In genomic region chr12:116955382-116956021, GRCh38 we compare ENCODE assay signal across 10 cellular contexts. TPM values are rescaled to one million over a fixed set of nuclear protein-coding genes. Genes with fewer than 3 reads are reported as not detected.
A peak's percentile ranks its signal among the peaks of the same experiment; 100 is the strongest.
DNase-seq lines count a peak whose midpoint lies in the region; ATAC-seq and TF ChIP-seq lines count a peak whose summit lies in the region.
"Had no signal": no experiment of that assay in that cellular context is flagged by ENCODE, and none has a peak within 500 bp of the region (broad histone marks: within the 10 kb centered on the region; RNA-seq: fewer than 3 reads in every experiment).

No MANE protein-coding gene starts in this region.

- no peak overlapping the region for H3K9ac ChIP-seq in DND-41 (ENCODE audit: low read depth, low read length)

- no peaks in the 10 kb centered on the region for H4K20me1 ChIP-seq in DND-41 (ENCODE audit: insufficient read depth, low read length)

- H3K27ac ChIP-seq in DND-41 (ENCODE audit: low read length), result no peak overlapping the region

- no peaks in the 10 kb centered on the region for H3K79me2 ChIP-seq in DND-41 (ENCODE audit: insufficient read depth, low read length)

- peaks cover 17% of the 10 kb centered on the region for H3K4me1 Mint-ChIP-seq in activated CD8-positive, alpha-beta T cell treated with anti-CD3 and anti-CD28 coated beads, Interleukin-2, amount 10 ng/mL, durations not matched to agents 7 days and 5 days (ENCODE audit: low read depth)

- H3K4me1 ChIP-seq in DND-41 (ENCODE audit: insufficient read depth, low read length), result no peaks in the 10 kb centered on the region

- H3K4me2 ChIP-seq in DND-41 (ENCODE audit: insufficient read depth, low read length), result no peak overlapping the region

- no peak for DNase-seq in DND-41
- peak; percentile 38 for DNase-seq in HuH-7.5 (ENCODE audit: low spot score)
- peak; percentile 31 for DNase-seq in activated CD8-positive, alpha-beta T cell treated with anti-CD3 and anti-CD28 coated beads, Interleukin-2, amount 10 ng/mL, durations not matched to agents 7 days and 5 days
- no peak for DNase-seq in left lobe of liver (ENCODE audit: low spot score)
- no peak for DNase-seq in ureter (ENCODE audit: low spot score)
- DNase-seq in stimulated activated CD8-positive, alpha-beta memory T cell treated with anti-CD3 and anti-CD28 coated beads, Interleukin-4, amount 100 ng/mL, for 48 hours, result no peak

- peaks cover 4% of the 10 kb centered on the region for H3K36me3 Mint-ChIP-seq in activated CD8-positive, alpha-beta T cell treated with anti-CD3 and anti-CD28 coated beads, Interleukin-2, amount 10 ng/mL, durations not matched to agents 7 days and 5 days (ENCODE audit: low read depth)

- no peaks in the 10 kb centered on the region for H3K36me3 ChIP-seq in DND-41 (ENCODE audit: insufficient read depth, low read length)

- TF ChIP-seq CTCF in DND-41 (IDR thresholded peaks at IDR 0.05; ENCODE audit: borderline replicate concordance, extremely low read depth, low read length, poor library complexity, severe bottlenecking), result peak; percentile 30

- H3K9me3 ChIP-seq in DND-41 (ENCODE audit: insufficient read depth, low read length, severe bottlenecking), result no peaks in the 10 kb centered on the region

- H3K27ac Mint-ChIP-seq in activated CD8-positive, alpha-beta T cell treated with anti-CD3 and anti-CD28 coated beads, Interleukin-2, amount 10 ng/mL, durations not matched to agents 7 days and 5 days, result no peak overlapping the region
- H3K27ac Mint-ChIP-seq: activated T-helper 17 cell treated with anti-CD3 and anti-CD28 coated beads, Interleukin-2, amount 50 U/mL, for 72 hours had no signal

- no peak overlapping the region for H3K4me3 ChIP-seq in DND-41 (ENCODE audit: low read depth in 1 of 2, low read length in 2 of 2)

- H3K4me3 Mint-ChIP-seq in activated CD8-positive, alpha-beta T cell treated with anti-CD3 and anti-CD28 coated beads, Interleukin-2, amount 10 ng/mL, durations not matched to agents 7 days and 5 days, result no peak overlapping the region
- H3K4me3 Mint-ChIP-seq: activated T-helper 17 cell treated with anti-CD3 and anti-CD28 coated beads, Interleukin-2, amount 50 U/mL, for 72 hours; IgD-negative memory B cell had no signal

- POLR2A ChIA-PET in activated CD8-positive, alpha-beta T cell treated with anti-CD3 and anti-CD28 coated beads, Interleukin-2, amount 10 ng/mL, durations not matched to agents 7 days and 5 days (lab: Charles Lee), result no interaction called here

- no peak for ATAC-seq in DND-41 (ENCODE audit: insufficient read depth, low read depth)
- ATAC-seq in activated CD8-positive, alpha-beta T cell treated with anti-CD3 and anti-CD28 coated beads, Interleukin-2, amount 10 ng/mL, durations not matched to agents 7 days and 5 days, result peak; percentile 41
- peak; percentile 39 for ATAC-seq in left lobe of liver
- ATAC-seq in GM18517 (IDR thresholded peaks at IDR 0.05; ENCODE audit: unreplicated experiment), result no peak
- ATAC-seq in GM21515 (IDR thresholded peaks at IDR 0.05; ENCODE audit: unreplicated experiment), result no peak
- ATAC-seq: activated T-helper 17 cell treated with anti-CD3 and anti-CD28 coated beads, Interleukin-2, amount 50 U/mL, for 72 hours had no signal

- H3K9me3 Mint-ChIP-seq in activated CD8-positive, alpha-beta T cell treated with anti-CD3 and anti-CD28 coated beads, Interleukin-2, amount 10 ng/mL, durations not matched to agents 7 days and 5 days (ENCODE audit: insufficient read depth), result no peaks in the 10 kb centered on the region
- H3K9me3 Mint-ChIP-seq: activated T-helper 17 cell treated with anti-CD3 and anti-CD28 coated beads, Interleukin-2, amount 50 U/mL, for 72 hours; IgD-negative memory B cell had no signal

- CTCF ChIA-PET in activated CD8-positive, alpha-beta T cell treated with anti-CD3 and anti-CD28 coated beads, Interleukin-2, amount 10 ng/mL, durations not matched to agents 7 days and 5 days (lab: Charles Lee), result interaction anchor here (1.0 to 1.4 kb wide), 3 partner anchors 14 to 232 kb away, joined by 3 to 4 read pairs (median 3); no protein-coding TSS in a partner anchor

- no peaks in the 10 kb centered on the region for H3K27me3 Mint-ChIP-seq in activated CD8-positive, alpha-beta T cell treated with anti-CD3 and anti-CD28 coated beads, Interleukin-2, amount 10 ng/mL, durations not matched to agents 7 days and 5 days (ENCODE audit: low read depth)
- H3K27me3 Mint-ChIP-seq: activated T-helper 17 cell treated with anti-CD3 and anti-CD28 coated beads, Interleukin-2, amount 50 U/mL, for 72 hours; IgD-negative memory B cell had no signal

- H3K27me3 ChIP-seq in DND-41 (ENCODE audit: insufficient read depth, low read length, poor library complexity), result no peaks in the 10 kb centered on the region

- H2AFZ ChIP-seq in DND-41 (ENCODE audit: low read depth, low read length), result no peak overlapping the region

RNA-seq across cellular contexts. Expression of gene FBXW8, which starts 44.8 kb away (rescaled TPM):
- 10 to 100 TPM; 12.4 to 12.9 TPM for total RNA-seq in activated CD8-positive, alpha-beta T cell treated with anti-CD3 and anti-CD28 coated beads, Interleukin-2, amount 10 ng/mL, durations not matched to agents 7 days and 5 days
- total RNA-seq in left lobe of liver (6.1 TPM), ureter (32.0 TPM)

Comparison
In these comparisons a context has a peak if more than half of its experiments do, and no peak if none do; other contexts are left out.
1. ATAC-seq: peak in activated CD8-positive, alpha-beta T cell treated with anti-CD3 and anti-CD28 coated beads, Interleukin-2, amount 10 ng/mL, durations not matched to agents 7 days and 5 days (single experiment) and left lobe of liver (single experiment); none in DND-41 (single experiment), GM18517 (single experiment) and GM21515 (single experiment).
2. DNase-seq: peak in HuH-7.5 (single experiment) and activated CD8-positive, alpha-beta T cell treated with anti-CD3 and anti-CD28 coated beads, Interleukin-2, amount 10 ng/mL, durations not matched to agents 7 days and 5 days (single experiment); none in DND-41 (single experiment), left lobe of liver (single experiment), ureter (single experiment) and stimulated activated CD8-positive, alpha-beta memory T cell treated with anti-CD3 and anti-CD28 coated beads, Interleukin-4, amount 100 ng/mL, for 48 hours (single experiment).